ENCODE assay signal across 18 cellular contexts in genomic region chr2:28603821-28604220, GRCh38.
DNase-seq lines count a peak whose midpoint lies in the region; ATAC-seq and TF ChIP-seq lines count a peak whose summit lies in the region.
"Had no signal": no experiment of that assay in that cellular context is flagged by ENCODE, and none has a peak within 500 bp of the region (broad histone marks: within the 10 kb centered on the region; RNA-seq: fewer than 3 reads in every experiment).

No MANE protein-coding gene starts in this region.

- peak overlapping the region; percentile 92 to 97 (median 96) for H3K27ac Mint-ChIP-seq in CD14-positive monocyte
- H3K27ac Mint-ChIP-seq in stimulated activated naive B cell treated with anti-CD40 and anti-IgM and Interleukin-4, amounts not matched to agents 10 μg/mL and 1 μg/mL and 100 μg/mL, for 72 hours: no peak overlapping the region
- H3K27ac Mint-ChIP-seq: CD4-positive, alpha-beta T cell had no signal

- H3K27me3 Mint-ChIP-seq in CD14-positive monocyte (ENCODE audit: low read depth in 3 of 3): peaks cover 0 to 3% (median 2%) of the 10 kb centered on the region in 3 donors
- H3K27me3 Mint-ChIP-seq in stimulated activated naive B cell treated with anti-CD40 and anti-IgM and Interleukin-4, amounts not matched to agents 10 μg/mL and 1 μg/mL and 100 μg/mL, for 72 hours: no peaks in the 10 kb centered on the region
- H3K27me3 Mint-ChIP-seq: CD4-positive, alpha-beta T cell had no signal

- peaks cover 0 to 3% (median 0%) of the 10 kb centered on the region in 7 donors for H3K9me3 Mint-ChIP-seq in CD14-positive monocyte
- H3K9me3 Mint-ChIP-seq in stimulated activated naive B cell treated with anti-CD40 and anti-IgM and Interleukin-4, amounts not matched to agents 10 μg/mL and 1 μg/mL and 100 μg/mL, for 72 hours: no peaks in the 10 kb centered on the region
- H3K9me3 Mint-ChIP-seq: CD4-positive, alpha-beta T cell had no signal

- H3K27me3 ChIP-seq in esophagus squamous epithelium (no peaks in the 10 kb centered on the region), prostate gland (replicated peaks; ENCODE audit: insufficient read depth) (no peaks in the 10 kb centered on the region)

- ATAC-seq in GM19463 (IDR thresholded peaks at IDR 0.05; ENCODE audit: unreplicated experiment) (no peak), HG02970 (IDR thresholded peaks at IDR 0.05; ENCODE audit: low FRiP score, unreplicated experiment) (no peak), HG02678 (IDR thresholded peaks at IDR 0.05; ENCODE audit: unreplicated experiment) (no peak)
- ATAC-seq in stimulated activated naive B cell treated with anti-CD40 and anti-IgM and Interleukin-4, amounts not matched to agents 10 μg/mL and 1 μg/mL and 100 μg/mL, for 72 hours (replicated peaks): no peak
- ATAC-seq: Panc1 had no signal

- H3K9me3 ChIP-seq in esophagus squamous epithelium (no peaks in the 10 kb centered on the region), prostate gland (no peaks in the 10 kb centered on the region)

- peaks cover 7 to 56% (median 12%) of the 10 kb centered on the region in 3 donors for H3K4me1 ChIP-seq in esophagus squamous epithelium
- H3K4me1 ChIP-seq in prostate gland (replicated peaks): peaks cover 15% of the 10 kb centered on the region

- no peak overlapping the region for H3K4me3 ChIP-seq in esophagus squamous epithelium
- no peak overlapping the region for H3K4me3 ChIP-seq in prostate gland

- DNase-seq in CD14-positive monocyte (ENCODE audit: low spot score) (no peak), RWPE1 (ENCODE audit: low spot score) (no peak), esophagus squamous epithelium (lab: John Stamatoyannopoulos, UW) (no peak), prostate gland (ENCODE audit: low spot score) (no peak)
- DNase-seq in stimulated activated naive B cell treated with anti-CD40 and anti-IgM and Interleukin-4, amounts not matched to agents 10 μg/mL and 1 μg/mL and 100 μg/mL, for 72 hours: no peak
- DNase-seq: CD4-positive, alpha-beta T cell; DMS79; GOT3; KG1; NCI-H1105; NCI-H1694 treated with DMSO at 0.1 percent for 48 hours; NCI-H446; NCI-H748 treated with DMSO at 0.1 percent for 48 hours; SIG-M5 had no signal

- CTCF ChIA-PET in RWPE1 (lab: Yijun Ruan, JAX): interaction anchor here (0.6 kb wide), 1 partner anchor 166 kb away, joined by 3 read pairs; no protein-coding TSS in a partner anchor

- TF ChIP-seq POLR2A in esophagus squamous epithelium (IDR thresholded peaks at IDR 0.05) (no peak), prostate gland (IDR thresholded peaks at IDR 0.05) (no peak)

- no peaks in the 10 kb centered on the region for H3K36me3 ChIP-seq in esophagus squamous epithelium
- no peaks in the 10 kb centered on the region for H3K36me3 ChIP-seq in prostate gland

- POLR2A ChIA-PET in RWPE1 (lab: Yijun Ruan, JAX; ENCODE audit: low non-redundant PET): no interaction called here

- peak overlapping the region; percentile 41 for H3K27ac ChIP-seq in RWPE1
- peak overlapping the region; percentile 12 to 62 (median 48) for H3K27ac ChIP-seq in esophagus squamous epithelium
- peak overlapping the region; percentile 66 to 77 for H3K27ac ChIP-seq in prostate gland

- intact Hi-C loops in CD14-positive monocyte (cut with micrococcal nuclease) (loop anchor here in 1 of 2 donors (5.0 kb wide), 1 partner anchor 37 kb away; no protein-coding TSS in a partner anchor), esophagus squamous epithelium (cut with DNase I) (no loop called here), prostate gland (cut with DNase I) (no loop called here)

- H3K4me3 Mint-ChIP-seq in CD14-positive monocyte: no peak overlapping the region
- H3K4me3 Mint-ChIP-seq in stimulated activated naive B cell treated with anti-CD40 and anti-IgM and Interleukin-4, amounts not matched to agents 10 μg/mL and 1 μg/mL and 100 μg/mL, for 72 hours: no peak overlapping the region
- H3K4me3 Mint-ChIP-seq: CD4-positive, alpha-beta T cell had no signal

- H3K36me3 Mint-ChIP-seq in CD14-positive monocyte: peaks cover 17 to 32% of the 10 kb centered on the region in 2 donors
- no peaks in the 10 kb centered on the region for H3K36me3 Mint-ChIP-seq in stimulated activated naive B cell treated with anti-CD40 and anti-IgM and Interleukin-4, amounts not matched to agents 10 μg/mL and 1 μg/mL and 100 μg/mL, for 72 hours

- peaks cover 68% of the 10 kb centered on the region for H3K4me1 Mint-ChIP-seq in CD14-positive monocyte
- H3K4me1 Mint-ChIP-seq in stimulated activated naive B cell treated with anti-CD40 and anti-IgM and Interleukin-4, amounts not matched to agents 10 μg/mL and 1 μg/mL and 100 μg/mL, for 72 hours: peaks cover 14 to 18% of the 10 kb centered on the region in 2 donors

- WGBS in esophagus squamous epithelium, 2 donors: 71 to 86% methylated on average over 4 of the region's 10 CpGs
- WGBS in prostate gland: 93% methylated on average over 8 of the region's 10 CpGs

- TF ChIP-seq CTCF in CD14-positive monocyte (IDR thresholded peaks at IDR 0.05): no peak
- TF ChIP-seq CTCF in RWPE1 (conservative IDR thresholded peaks at IDR 0.05; ENCODE audit: low read depth): no peak
- no peak for TF ChIP-seq CTCF in esophagus squamous epithelium (IDR thresholded peaks at IDR 0.05)
- TF ChIP-seq CTCF in prostate gland (IDR thresholded peaks at IDR 0.05): no peak
